ENCODE assay signal across 1 cellular context in genomic region chr11:76910620-76911414, GRCh38.
A peak's percentile ranks its signal among the peaks of the same experiment; 100 is the strongest.
TF ChIP-seq lines count a peak whose summit lies in the region.

No MANE protein-coding gene starts in this region.

TF ChIP-seq in HepG2, 621 proteins besides CTCF, POLR2A, EP300 and RAD21 (continued from another document):
- TF ChIP-seq CAMTA2 (CRISPR knock-in tag; IDR thresholded peaks at IDR 0.05; ENCODE audit: borderline replicate concordance): no peak
- TF ChIP-seq HOXA7 (CRISPR knock-in tag; IDR thresholded peaks at IDR 0.05): no peak
- TF ChIP-seq ZNF607 (CRISPR knock-in tag; IDR thresholded peaks at IDR 0.05; ENCODE audit: borderline replicate concordance): no peak
- TF ChIP-seq CEBPB (IDR thresholded peaks at IDR 0.05; ENCODE audit: borderline replicate concordance, low read depth, low read length): peak; percentile 42
- TF ChIP-seq PRMT3 (CRISPR knock-in tag; IDR thresholded peaks at IDR 0.05; ENCODE audit: borderline replicate concordance, low read depth): no peak
